11 cellular contexts compared by ENCODE assay signal in genomic region chr7:20158684-20159083, GRCh38. TPM values are rescaled to one million over a fixed set of nuclear protein-coding genes. Genes with fewer than 3 reads are reported as not detected.
A peak's percentile ranks its signal among the peaks of the same experiment; 100 is the strongest.
DNase-seq lines count a peak whose midpoint lies in the region; ATAC-seq and TF ChIP-seq lines count a peak whose summit lies in the region.
"Had no signal": no experiment of that assay in that cellular context is flagged by ENCODE, and none has a peak within 500 bp of the region (broad histone marks: within the 10 kb centered on the region; RNA-seq: fewer than 3 reads in every experiment).

No MANE protein-coding gene starts in this region.

- H3K27me3 ChIP-seq in MM.1S (replicated peaks; ENCODE audit: insufficient read depth, low read length), result no peaks in the 10 kb centered on the region

- H3K36me3 Mint-ChIP-seq in mesothelial cell of epicardium, result no peaks in the 10 kb centered on the region
- no peaks in the 10 kb centered on the region for H3K36me3 Mint-ChIP-seq in activated T-helper 17 cell treated with anti-CD3 and anti-CD28 coated beads, Interleukin-2, amount 50 U/mL, for 72 hours (ENCODE audit: low read depth)
- H3K36me3 Mint-ChIP-seq: activated naive CD8-positive, alpha-beta T cell treated with anti-CD3 and anti-CD28 coated beads for 36 hours; T-cell had no signal

- no peak overlapping the region for H2AFZ ChIP-seq in MM.1S (ENCODE audit: low read length)

- peak; percentile 48 for DNase-seq in DMS53 (lab: John Stamatoyannopoulos, UW)
- DNase-seq in DMS53 treated with DMSO at 0.1 percent for 48 hours (lab: John Stamatoyannopoulos, UW; ENCODE audit: unreplicated experiment), result no peak
- DNase-seq in MM.1S, result peak; percentile 23
- DNase-seq in epithelial cell of proximal tubule (ENCODE audit: low read depth), result no peak
- no peak for DNase-seq in sciatic nerve (ENCODE audit: low spot score)
- DNase-seq in mesothelial cell of epicardium (ENCODE audit: low spot score in 2 of 2, unreplicated experiment in 2 of 2), result no peak
- DNase-seq: activated naive CD8-positive, alpha-beta T cell treated with anti-CD3 and anti-CD28 coated beads for 36 hours; T-cell had no signal

- H3K4me3 ChIP-seq in MM.1S (ENCODE audit: low read length) (no peak overlapping the region), epithelial cell of proximal tubule (ENCODE audit: low read depth, low read length) (no peak overlapping the region)

- H3K27me3 Mint-ChIP-seq in mesothelial cell of epicardium (ENCODE audit: low read depth), result no peaks in the 10 kb centered on the region
- no peaks in the 10 kb centered on the region for H3K27me3 Mint-ChIP-seq in activated T-helper 17 cell treated with anti-CD3 and anti-CD28 coated beads, Interleukin-2, amount 50 U/mL, for 72 hours
- H3K27me3 Mint-ChIP-seq: activated naive CD8-positive, alpha-beta T cell treated with anti-CD3 and anti-CD28 coated beads for 36 hours; T-cell had no signal

- peaks cover 12% of the 10 kb centered on the region for H3K4me1 Mint-ChIP-seq in mesothelial cell of epicardium
- H3K4me1 Mint-ChIP-seq in activated T-helper 17 cell treated with anti-CD3 and anti-CD28 coated beads, Interleukin-2, amount 50 U/mL, for 72 hours, result no peaks in the 10 kb centered on the region
- H3K4me1 Mint-ChIP-seq: activated naive CD8-positive, alpha-beta T cell treated with anti-CD3 and anti-CD28 coated beads for 36 hours; T-cell had no signal

- no peak overlapping the region for H3K9ac ChIP-seq in MM.1S (ENCODE audit: low read length)

- no peaks in the 10 kb centered on the region for H3K9me3 Mint-ChIP-seq in mesothelial cell of epicardium
- no peaks in the 10 kb centered on the region for H3K9me3 Mint-ChIP-seq in activated T-helper 17 cell treated with anti-CD3 and anti-CD28 coated beads, Interleukin-2, amount 50 U/mL, for 72 hours
- H3K9me3 Mint-ChIP-seq: activated naive CD8-positive, alpha-beta T cell treated with anti-CD3 and anti-CD28 coated beads for 36 hours; T-cell had no signal

- H3F3A ChIP-seq in MM.1S (ENCODE audit: insufficient read depth, low read length), result no peaks in the 10 kb centered on the region

- H3K36me3 ChIP-seq in MM.1S (replicated peaks; ENCODE audit: insufficient read depth, low read length), result peaks cover 14% of the 10 kb centered on the region; the same call in 1 of the 2 replicates

- intact Hi-C loops in sciatic nerve (cut with DNase I), result no loop called here

- H3K27ac Mint-ChIP-seq in mesothelial cell of epicardium, result no peak overlapping the region
- no peak overlapping the region for H3K27ac Mint-ChIP-seq in activated T-helper 17 cell treated with anti-CD3 and anti-CD28 coated beads, Interleukin-2, amount 50 U/mL, for 72 hours
- H3K27ac Mint-ChIP-seq: activated naive CD8-positive, alpha-beta T cell treated with anti-CD3 and anti-CD28 coated beads for 36 hours; T-cell had no signal

- no peak overlapping the region for H3K27ac ChIP-seq in MM.1S (ENCODE audit: low read length)

- ATAC-seq in sciatic nerve (peak; percentile 86), GM19467 (IDR thresholded peaks at IDR 0.05; ENCODE audit: unreplicated experiment) (no peak)
- no peak for ATAC-seq in activated T-helper 17 cell treated with anti-CD3 and anti-CD28 coated beads, Interleukin-2, amount 50 U/mL, for 72 hours (replicated peaks)
- ATAC-seq: T-cell had no signal

- H3K79me2 ChIP-seq in MM.1S (ENCODE audit: low read length), result no peaks in the 10 kb centered on the region

- no peaks in the 10 kb centered on the region for H3K9me2 ChIP-seq in MM.1S (replicated peaks; ENCODE audit: insufficient read depth, low read length)

- H4K20me1 ChIP-seq in MM.1S (ENCODE audit: insufficient read depth, low read length), result no peaks in the 10 kb centered on the region

- TF ChIP-seq CTCF in MM.1S (IDR thresholded peaks at IDR 0.05; ENCODE audit: low read length) (peak; percentile 37), epithelial cell of proximal tubule (conservative IDR thresholded peaks at IDR 0.05; ENCODE audit: low read depth, low read length) (peak; percentile 27), mesothelial cell of epicardium (IDR thresholded peaks at IDR 0.05; ENCODE audit: unreplicated experiment) (no peak)

- no peak overlapping the region for H3K4me2 ChIP-seq in MM.1S (ENCODE audit: low read depth, low read length)

- H3K4me1 ChIP-seq in MM.1S (ENCODE audit: low read length), result no peaks in the 10 kb centered on the region

- H3K4me3 Mint-ChIP-seq in mesothelial cell of epicardium, result no peak overlapping the region
- no peak overlapping the region for H3K4me3 Mint-ChIP-seq in activated T-helper 17 cell treated with anti-CD3 and anti-CD28 coated beads, Interleukin-2, amount 50 U/mL, for 72 hours
- H3K4me3 Mint-ChIP-seq: activated naive CD8-positive, alpha-beta T cell treated with anti-CD3 and anti-CD28 coated beads for 36 hours; T-cell had no signal

- no peaks in the 10 kb centered on the region for H3K9me3 ChIP-seq in MM.1S (replicated peaks; ENCODE audit: insufficient read depth, low read length)

RNA-seq across cellular contexts. Expression of gene MACC1, which starts 58.5 kb away (rescaled TPM):
- total RNA-seq in epithelial cell of proximal tubule (12.4 and 33.2 TPM in 2 replicates), sciatic nerve (0.98 TPM), mesothelial cell of epicardium (9.3 to 12.0 TPM (median 11.1 TPM) in 3 replicates)
- total RNA-seq in activated T-helper 17 cell treated with anti-CD3 and anti-CD28 coated beads, Interleukin-2, amount 50 U/mL, for 72 hours, result 1 to 10 TPM; 1.5 to 2.5 TPM
- total RNA-seq: A172 had no signal

Comparison
In these comparisons a context has a peak if more than half of its experiments do, and no peak if none do; other contexts are left out.
1. DNase-seq: peak in DMS53 (single experiment) and MM.1S (single experiment); none in DMS53 treated with DMSO at 0.1 percent for 48 hours (single experiment), epithelial cell of proximal tubule (single experiment), sciatic nerve (single experiment) and mesothelial cell of epicardium (0 of 2).